In genomic region chr10:110151467-110151866, GRCh38 we compare ENCODE assay signal across 12 cellular contexts. TPM values are rescaled to one million over a fixed set of nuclear protein-coding genes. Genes with fewer than 3 reads are reported as not detected.
DNase-seq lines count a peak whose midpoint lies in the region; ATAC-seq, FAIRE-seq and TF ChIP-seq lines count a peak whose summit lies in the region.
"Had no signal": no experiment of that assay in that cellular context is flagged by ENCODE, and none has a peak within 500 bp of the region (broad histone marks: within the 10 kb centered on the region; RNA-seq: fewer than 3 reads in every experiment).

No MANE protein-coding gene starts in this region.

- POLR2A ChIA-PET in HepG2 (lab: Yijun Ruan, JAX) = no interaction called here

- TF ChIP-seq EP300 in Ishikawa (IDR thresholded peaks at IDR 0.05; ENCODE audit: borderline replicate concordance) (no peak), HepG2 (IDR thresholded peaks at IDR 0.05; ENCODE audit: low read depth in 2 of 2, low read length in 2 of 2) (no peak), HepG2 (CRISPR knock-in tag; IDR thresholded peaks at IDR 0.05; ENCODE audit: borderline replicate concordance) (no peak)

- no peak overlapping the region for H2AFZ ChIP-seq in HepG2 (ENCODE audit: low read length)

- WGBS in HepG2 (ENCODE audit: low lambda C conversion rate) = 10% methylated on average over 8 of the region's 8 CpGs

- H3K79me2 ChIP-seq in HepG2 (ENCODE audit: insufficient read depth, low read length) = no peaks in the 10 kb centered on the region

- no peak for TF ChIP-seq POLR2A in HepG2 (IDR thresholded peaks at IDR 0.05; ENCODE audit: insufficient read depth in 1 of 2, low read depth in 2 of 2, low read length in 2 of 2)

- no peaks in the 10 kb centered on the region for H4K20me1 ChIP-seq in HepG2 (ENCODE audit: insufficient read depth, low read length)

- H3K36me3 Mint-ChIP-seq in CD14-positive monocyte (peaks cover 0 to 8% of the 10 kb centered on the region in 2 donors), T-helper 17 cell (ENCODE audit: low read depth) (no peaks in the 10 kb centered on the region)
- H3K36me3 Mint-ChIP-seq in activated CD8-positive, alpha-beta memory T cell treated with anti-CD3 and anti-CD28 coated beads, Interleukin-2, amount 10 ng/mL, durations not matched to agents 7 days and 5 days = peaks cover 4% of the 10 kb centered on the region
- no peaks in the 10 kb centered on the region for H3K36me3 Mint-ChIP-seq in stimulated activated memory B cell treated with anti-CD40 and anti-IgM and Interleukin-4, amounts not matched to agents 10 μg/mL and 1 μg/mL and 100 μg/mL, for 72 hours

- in situ Hi-C loops in HepG2 (cut with HindIII; ENCODE audit: extremely low pct_ligation_motif_present, low pct_unique_long_range_greater_than_20kb) = no loop called here

- H3K27me3 ChIP-seq in HepG2 (ENCODE audit: control insufficient read depth in 1 of 2, insufficient read depth in 2 of 2, low read length in 2 of 2) = peaks cover 2 to 45% of the 10 kb centered on the region in 2 experiments; a peak in 3 of 5 replicates

- H3K9ac ChIP-seq in HepG2 (ENCODE audit: insufficient read depth, low read depth, low read length) = no peak overlapping the region

- DNase-seq in CD14-positive monocyte (ENCODE audit: low spot score) (no peak), SK-N-DZ (ENCODE audit: low spot score) (peak; percentile 77), HepG2 (ENCODE audit: low spot score) (no peak), T-helper 17 cell (no peak)
- DNase-seq in activated CD8-positive, alpha-beta memory T cell treated with anti-CD3 and anti-CD28 coated beads, Interleukin-2, amount 10 ng/mL, durations not matched to agents 7 days and 5 days = no peak
- DNase-seq: activated CD4-positive, alpha-beta T cell treated with anti-CD3 and anti-CD28 coated beads for 36 hours; activated naive CD8-positive, alpha-beta T cell treated with anti-CD3 and anti-CD28 coated beads, Interleukin-2, amount 50 U/mL, for 24 hours; HCEC 1CT had no signal

- H3K27me3 Mint-ChIP-seq in CD14-positive monocyte (ENCODE audit: low read depth in 3 of 3) (peaks cover 12 to 25% (median 18%) of the 10 kb centered on the region in 3 donors), T-helper 17 cell (peaks cover 59% of the 10 kb centered on the region)
- peaks cover 82% of the 10 kb centered on the region for H3K27me3 Mint-ChIP-seq in activated CD8-positive, alpha-beta memory T cell treated with anti-CD3 and anti-CD28 coated beads, Interleukin-2, amount 10 ng/mL, durations not matched to agents 7 days and 5 days
- H3K27me3 Mint-ChIP-seq in stimulated activated memory B cell treated with anti-CD40 and anti-IgM and Interleukin-4, amounts not matched to agents 10 μg/mL and 1 μg/mL and 100 μg/mL, for 72 hours = peaks cover 81% of the 10 kb centered on the region

- H3K27ac ChIP-seq in HepG2 (ENCODE audit: extremely low read length, insufficient read depth, low read length) = no peak overlapping the region
- H3K27ac ChIP-seq: HL-60 had no signal

- TF ChIP-seq CTCF in CD14-positive monocyte (IDR thresholded peaks at IDR 0.05) (no peak), HepG2 (CRISPR knock-in tag; IDR thresholded peaks at IDR 0.05) (no peak)

- CTCF ChIA-PET in HepG2 (lab: Yijun Ruan, JAX; ENCODE audit: low intra/inter-chr PET ratio, low total read pairs) = no interaction called here
- CTCF ChIA-PET in activated CD8-positive, alpha-beta memory T cell treated with anti-CD3 and anti-CD28 coated beads, Interleukin-2, amount 10 ng/mL, durations not matched to agents 7 days and 5 days (lab: Charles Lee) = interaction anchor here (0.9 kb wide), 1 partner anchor 11 kb away, joined by 3 read pairs; no protein-coding TSS in a partner anchor

- ATAC-seq in HepG2 (peak; percentile 32), T-helper 17 cell (no peak), HG03432 (IDR thresholded peaks at IDR 0.05; ENCODE audit: unreplicated experiment) (no peak)
- ATAC-seq in activated CD8-positive, alpha-beta memory T cell treated with anti-CD3 and anti-CD28 coated beads, Interleukin-2, amount 10 ng/mL, durations not matched to agents 7 days and 5 days = no peak
- no peak for ATAC-seq in stimulated activated memory B cell treated with anti-CD40 and anti-IgM and Interleukin-4, amounts not matched to agents 10 μg/mL and 1 μg/mL and 100 μg/mL, for 72 hours
- ATAC-seq: activated CD4-positive, alpha-beta T cell treated with anti-CD3 and anti-CD28 coated beads for 36 hours had no signal

- H3K36me3 ChIP-seq in HepG2 (replicated peaks in 1 of 2; ENCODE audit: control insufficient read depth in 1 of 2, insufficient read depth in 2 of 2, low read length in 2 of 2) = no peaks in the 10 kb centered on the region

- intact Hi-C loops in CD14-positive monocyte (cut with micrococcal nuclease) = no loop called here
- intact Hi-C loops in HepG2 (cut with micrococcal nuclease; ENCODE audit: unreplicated experiment) = no loop called here

- H3K4me1 Mint-ChIP-seq in CD14-positive monocyte = peaks cover 53% of the 10 kb centered on the region
- peaks cover 22% of the 10 kb centered on the region for H3K4me1 Mint-ChIP-seq in T-helper 17 cell
- peaks cover 28% of the 10 kb centered on the region for H3K4me1 Mint-ChIP-seq in activated CD8-positive, alpha-beta memory T cell treated with anti-CD3 and anti-CD28 coated beads, Interleukin-2, amount 10 ng/mL, durations not matched to agents 7 days and 5 days
- H3K4me1 Mint-ChIP-seq in stimulated activated memory B cell treated with anti-CD40 and anti-IgM and Interleukin-4, amounts not matched to agents 10 μg/mL and 1 μg/mL and 100 μg/mL, for 72 hours = peaks cover 28% of the 10 kb centered on the region

- FAIRE-seq in HepG2 (lab: Jason Lieb, UNC) = no peak

- H3K9me3 ChIP-seq in HepG2 (ENCODE audit: low read length) (no peaks in the 10 kb centered on the region), T-helper 17 cell (ENCODE audit: control insufficient read depth, low read length, poor library complexity, severe bottlenecking) (peaks cover 4% of the 10 kb centered on the region)

- H3K4me1 ChIP-seq in HepG2 (ENCODE audit: insufficient read depth, low read length) = no peaks in the 10 kb centered on the region

- H3K4me2 ChIP-seq in HepG2 (ENCODE audit: low read depth, low read length) = peak overlapping the region; percentile 10; the same call in 1 of the 2 replicates

- BruUV-seq in HepG2 (replicated peaks; lab: Mats Ljungman, UMichigan) = no TSS peak

- no peak overlapping the region; a peak in 1 of 6 replicates for H3K4me3 ChIP-seq in HepG2 (replicated peaks in 1 of 3; ENCODE audit: insufficient read depth in 1 of 3, low read depth in 2 of 3, low read length in 3 of 3)

- peaks cover 0 to 3% (median 0%) of the 10 kb centered on the region in 7 donors for H3K9me3 Mint-ChIP-seq in CD14-positive monocyte
- no peaks in the 10 kb centered on the region for H3K9me3 Mint-ChIP-seq in activated CD8-positive, alpha-beta memory T cell treated with anti-CD3 and anti-CD28 coated beads, Interleukin-2, amount 10 ng/mL, durations not matched to agents 7 days and 5 days (ENCODE audit: low read depth)
- no peaks in the 10 kb centered on the region for H3K9me3 Mint-ChIP-seq in stimulated activated memory B cell treated with anti-CD40 and anti-IgM and Interleukin-4, amounts not matched to agents 10 μg/mL and 1 μg/mL and 100 μg/mL, for 72 hours
- H3K9me3 Mint-ChIP-seq: activated naive CD8-positive, alpha-beta T cell treated with anti-CD3 and anti-CD28 coated beads, Interleukin-2, amount 50 U/mL, for 24 hours had no signal

- TF ChIP-seq RAD21 in Ishikawa (IDR thresholded peaks at IDR 0.05; ENCODE audit: low read depth) (no peak), HepG2 (CRISPR knock-in tag; IDR thresholded peaks at IDR 0.05) (no peak)

- peak overlapping the region in 4 of 7 donors; percentile 2 to 73 (median 62) for H3K27ac Mint-ChIP-seq in CD14-positive monocyte
- no peak overlapping the region for H3K27ac Mint-ChIP-seq in T-helper 17 cell
- no peak overlapping the region for H3K27ac Mint-ChIP-seq in activated CD8-positive, alpha-beta memory T cell treated with anti-CD3 and anti-CD28 coated beads, Interleukin-2, amount 10 ng/mL, durations not matched to agents 7 days and 5 days
- H3K27ac Mint-ChIP-seq in stimulated activated memory B cell treated with anti-CD40 and anti-IgM and Interleukin-4, amounts not matched to agents 10 μg/mL and 1 μg/mL and 100 μg/mL, for 72 hours = no peak overlapping the region
- H3K27ac Mint-ChIP-seq: activated CD4-positive, alpha-beta T cell treated with anti-CD3 and anti-CD28 coated beads for 36 hours; activated naive CD8-positive, alpha-beta T cell treated with anti-CD3 and anti-CD28 coated beads, Interleukin-2, amount 50 U/mL, for 24 hours had no signal

- no peak overlapping the region for H3K4me3 Mint-ChIP-seq in CD14-positive monocyte
- no peak overlapping the region for H3K4me3 Mint-ChIP-seq in T-helper 17 cell
- no peak overlapping the region for H3K4me3 Mint-ChIP-seq in activated CD8-positive, alpha-beta memory T cell treated with anti-CD3 and anti-CD28 coated beads, Interleukin-2, amount 10 ng/mL, durations not matched to agents 7 days and 5 days
- H3K4me3 Mint-ChIP-seq in stimulated activated memory B cell treated with anti-CD40 and anti-IgM and Interleukin-4, amounts not matched to agents 10 μg/mL and 1 μg/mL and 100 μg/mL, for 72 hours = no peak overlapping the region
- H3K4me3 Mint-ChIP-seq: activated CD4-positive, alpha-beta T cell treated with anti-CD3 and anti-CD28 coated beads for 36 hours; activated naive CD8-positive, alpha-beta T cell treated with anti-CD3 and anti-CD28 coated beads, Interleukin-2, amount 50 U/mL, for 24 hours had no signal

RNA-seq across cellular contexts. Expression of gene MXI1, which starts 55.9 kb away (rescaled TPM):
- 10 to 100 TPM; 21.6 to 25.7 TPM for polyA plus RNA-seq in CD14-positive monocyte
- 29.5 and 30.7 TPM in 2 replicates for polyA plus RNA-seq in SK-N-DZ (2014; cell fraction: cytosol; rRNA removed)
- polyA plus RNA-seq in SK-N-DZ (2014; cell fraction: nucleus; rRNA removed) = 18.9 and 23.2 TPM in 2 replicates
- 6.6 and 10.1 TPM in 2 replicates for total RNA-seq in HepG2 (2016; rRNA removed; fragmentation: Illumina TruSeq; extraction: Trizol)
- 4.5 and 5.3 TPM in 2 replicates for total RNA-seq in HepG2 (2016; cell fraction: cytosol; rRNA removed; fragmentation: Illumina TruSeq; extraction: Trizol; ENCODE audit: low read depth)
- 6.8 TPM in 2 replicates for total RNA-seq in HepG2 (2016; cell fraction: insoluble cytoplasmic fraction; rRNA removed; fragmentation: Illumina TruSeq; extraction: Trizol)
- total RNA-seq in HepG2 (2016; cell fraction: membrane; rRNA removed; fragmentation: Illumina TruSeq; extraction: Trizol) = 12.9 and 14.7 TPM in 2 replicates
- total RNA-seq in HepG2 (2016; cell fraction: nucleus; rRNA removed; fragmentation: Illumina TruSeq; extraction: Trizol) = 5.4 and 5.6 TPM in 2 replicates
- polyA plus RNA-seq in HepG2 (2011; rRNA removed) = 22.0 and 22.2 TPM in 2 replicates
- 13.1 and 16.9 TPM in 2 replicates for polyA plus RNA-seq in HepG2 (2011; cell fraction: cytosol; rRNA removed)
- 9.3 and 11.4 TPM in 2 replicates for polyA plus RNA-seq in HepG2 (2011; cell fraction: nucleus; rRNA removed)
- polyA plus RNA-seq in HepG2 (2012) = 39.3 and 44.8 TPM in 2 replicates
- polyA plus RNA-seq in HepG2 (2016; cell fraction: cytosol; fragmentation: Illumina TruSeq; extraction: Trizol; ENCODE audit: low read depth) = 6.1 and 7.9 TPM in 2 replicates
- polyA plus RNA-seq in HepG2 (2016; cell fraction: insoluble cytoplasmic fraction; fragmentation: Illumina TruSeq; extraction: Trizol; ENCODE audit: low read depth) = 7.9 and 8.0 TPM in 2 replicates
- 12.7 and 14.2 TPM in 2 replicates for polyA plus RNA-seq in HepG2 (2016; cell fraction: membrane; fragmentation: Illumina TruSeq; extraction: Trizol; ENCODE audit: low read depth)
- polyA plus RNA-seq in HepG2 (2016; cell fraction: nucleus; fragmentation: Illumina TruSeq; extraction: Trizol; ENCODE audit: insufficient read depth, low read depth) = 16.1 and 16.4 TPM in 2 replicates
- 12.4 and 19.6 TPM in 2 replicates for polyA minus RNA-seq in HepG2 (2011; rRNA and poly(A)+ RNA removed; ENCODE audit: low replicate concordance)
- polyA minus RNA-seq in HepG2 (2011; cell fraction: cytosol; rRNA and poly(A)+ RNA removed) = 23.8 and 27.6 TPM in 2 replicates
- 25.0 and 35.5 TPM in 2 replicates for polyA minus RNA-seq in HepG2 (2011; cell fraction: nucleus; rRNA and poly(A)+ RNA removed)
- 10 to 100 TPM; 43.2 to 48.8 TPM for total RNA-seq in T-helper 17 cell
- total RNA-seq in activated CD8-positive, alpha-beta memory T cell treated with anti-CD3 and anti-CD28 coated beads, Interleukin-2, amount 10 ng/mL, durations not matched to agents 7 days and 5 days = 10 to 100 TPM; 13.6 to 29.1 TPM

Comparison
In these comparisons a context has a peak if more than half of its experiments do, and no peak if none do; other contexts are left out.
1. H3K27ac Mint-ChIP-seq: peak in CD14-positive monocyte (4 of 7); none in T-helper 17 cell (single experiment), activated CD8-positive, alpha-beta memory T cell treated with anti-CD3 and anti-CD28 coated beads, Interleukin-2, amount 10 ng/mL, durations not matched to agents 7 days and 5 days (single experiment) and stimulated activated memory B cell treated with anti-CD40 and anti-IgM and Interleukin-4, amounts not matched to agents 10 μg/mL and 1 μg/mL and 100 μg/mL, for 72 hours (single experiment).